15 cellular contexts compared by ENCODE assay signal in the genomic region with DNA sequence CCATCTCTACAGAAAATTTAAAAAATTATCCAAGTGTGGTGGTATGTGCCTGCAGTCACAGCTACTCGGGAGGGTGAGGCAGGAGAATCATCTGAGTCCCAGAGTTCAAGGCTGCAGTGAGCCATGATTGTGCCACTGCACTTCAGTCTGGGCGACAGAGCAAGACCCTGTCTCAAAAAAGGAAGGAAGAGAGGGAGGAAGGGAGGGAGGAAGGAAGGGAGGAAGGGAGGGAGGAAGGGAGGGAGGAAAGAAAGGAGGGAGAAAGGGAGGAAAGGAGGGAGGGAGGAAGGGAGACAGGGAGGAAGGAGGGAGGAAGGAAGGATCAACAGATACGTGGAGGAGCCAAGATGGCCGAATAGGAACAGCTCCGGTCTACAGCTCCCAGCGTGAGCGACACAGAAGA.
DNase-seq lines count a peak whose midpoint lies in the region; TF ChIP-seq lines count a peak whose summit lies in the region.
"Had no signal": no experiment of that assay in that cellular context is flagged by ENCODE, and none has a peak within 500 bp of the region (broad histone marks: within the 10 kb centered on the region; RNA-seq: fewer than 3 reads in every experiment).

No MANE protein-coding gene starts in this region.

- POLR2A ChIA-PET in RWPE1 (lab: Yijun Ruan, JAX; ENCODE audit: low non-redundant PET) = interaction anchor here (0.7 kb wide), 1 partner anchor 598 kb away, joined by 3 read pairs; no protein-coding TSS in a partner anchor

- H3K4me1 ChIP-seq in iPS-18a (ENCODE audit: control insufficient read depth, low read depth, low read length) (no peaks in the 10 kb centered on the region), BE2C (no peaks in the 10 kb centered on the region)
- H3K4me1 ChIP-seq: foreskin keratinocyte had no signal

- H3K9me3 Mint-ChIP-seq in type B pancreatic cell = no peaks in the 10 kb centered on the region
- H3K9me3 Mint-ChIP-seq: stimulated activated effector memory CD8-positive, alpha-beta T cell treated with anti-CD3 and anti-CD28 coated beads, Interleukin-12 subunit alpha, Interleukin-12 subunit beta, amount 100 ng/mL, for 72 hours had no signal

- peak overlapping the region; percentile 39 for H3K27ac Mint-ChIP-seq in type B pancreatic cell
- H3K27ac Mint-ChIP-seq: activated CD4-positive, alpha-beta T cell treated with anti-CD3 and anti-CD28 coated beads, Interleukin-2, amount 10 ng/mL, durations not matched to agents 24 days and 14 days; activated naive CD4-positive, alpha-beta T cell treated with anti-CD3 and anti-CD28 coated beads for 36 hours; stimulated activated effector memory CD8-positive, alpha-beta T cell treated with anti-CD3 and anti-CD28 coated beads, Interleukin-12 subunit alpha, Interleukin-12 subunit beta, amount 100 ng/mL, for 72 hours had no signal

- H3K27ac ChIP-seq in RWPE1 (peak overlapping the region; percentile 75), iPS-18a (ENCODE audit: low read length) (no peak overlapping the region)
- H3K27ac ChIP-seq: foreskin keratinocyte, thoracic aorta had no signal

- H3K4me3 Mint-ChIP-seq in type B pancreatic cell = peak overlapping the region; percentile 78
- H3K4me3 Mint-ChIP-seq: activated CD4-positive, alpha-beta T cell treated with anti-CD3 and anti-CD28 coated beads, Interleukin-2, amount 10 ng/mL, durations not matched to agents 24 days and 14 days; activated naive CD4-positive, alpha-beta T cell treated with anti-CD3 and anti-CD28 coated beads for 36 hours; stimulated activated effector memory CD8-positive, alpha-beta T cell treated with anti-CD3 and anti-CD28 coated beads, Interleukin-12 subunit alpha, Interleukin-12 subunit beta, amount 100 ng/mL, for 72 hours had no signal

- no peaks in the 10 kb centered on the region for H3K36me3 ChIP-seq in iPS-18a (ENCODE audit: control insufficient read depth, low read depth, low read length)
- no peaks in the 10 kb centered on the region for H3K36me3 ChIP-seq in BE2C
- H3K36me3 ChIP-seq: thoracic aorta had no signal

- H3K4me3 ChIP-seq in iPS-18a (ENCODE audit: low read length) (peak overlapping the region; percentile 40), foreskin fibroblast (ENCODE audit: low read depth in 1 of 2, low read length in 2 of 2) (no peak overlapping the region), BE2C (ENCODE audit: low read depth, low read length) (no peak overlapping the region)
- H3K4me3 ChIP-seq: thoracic aorta had no signal

- peaks cover 1% of the 10 kb centered on the region for H3K4me1 Mint-ChIP-seq in type B pancreatic cell (ENCODE audit: unreplicated experiment)
- H3K4me1 Mint-ChIP-seq: activated CD4-positive, alpha-beta T cell treated with anti-CD3 and anti-CD28 coated beads, Interleukin-2, amount 10 ng/mL, durations not matched to agents 24 days and 14 days; stimulated activated effector memory CD8-positive, alpha-beta T cell treated with anti-CD3 and anti-CD28 coated beads, Interleukin-12 subunit alpha, Interleukin-12 subunit beta, amount 100 ng/mL, for 72 hours had no signal

- H3K27me3 ChIP-seq in iPS-18a (ENCODE audit: control insufficient read depth, insufficient read depth, low read length) (no peaks in the 10 kb centered on the region), BE2C (no peaks in the 10 kb centered on the region)
- H3K27me3 ChIP-seq: foreskin keratinocyte had no signal

- H3K9me3 ChIP-seq in iPS-18a (ENCODE audit: control insufficient read depth, low read depth, low read length) = no peaks in the 10 kb centered on the region
- no peaks in the 10 kb centered on the region for H3K9me3 ChIP-seq in BE2C
- H3K9me3 ChIP-seq: thoracic aorta had no signal

- H3K36me3 Mint-ChIP-seq in type B pancreatic cell = no peaks in the 10 kb centered on the region
- H3K36me3 Mint-ChIP-seq: stimulated activated effector memory CD8-positive, alpha-beta T cell treated with anti-CD3 and anti-CD28 coated beads, Interleukin-12 subunit alpha, Interleukin-12 subunit beta, amount 100 ng/mL, for 72 hours had no signal

- in situ Hi-C loops in GM13977 (cut with MboI; ENCODE audit: low pct_unique_long_range_greater_than_20kb, low sequenced_read_pairs, unreplicated experiment) = no loop called here

- H3K9ac ChIP-seq in iPS-18a (ENCODE audit: low read length) = no peak overlapping the region

- TF ChIP-seq CTCF in RWPE1 (conservative IDR thresholded peaks at IDR 0.05; ENCODE audit: low read depth) (no peak), type B pancreatic cell (conservative IDR thresholded peaks at IDR 0.05) (no peak), foreskin fibroblast (IDR thresholded peaks at IDR 0.05; ENCODE audit: low read depth, low read length) (no peak), GM13977 (IDR thresholded peaks at IDR 0.05; ENCODE audit: extremely low read depth, insufficient read depth, missing control alignments) (no peak), BE2C (IDR thresholded peaks at IDR 0.05; ENCODE audit: low read depth, low read length) (no peak)

- H3K27me3 Mint-ChIP-seq in type B pancreatic cell = no peaks in the 10 kb centered on the region
- H3K27me3 Mint-ChIP-seq: activated CD4-positive, alpha-beta T cell treated with anti-CD3 and anti-CD28 coated beads, Interleukin-2, amount 10 ng/mL, durations not matched to agents 24 days and 14 days had no signal

- peak in 2 of 3 experiments; percentile 17 to 57 for DNase-seq in NCI-H1417 (lab: John Stamatoyannopoulos, UW)
- DNase-seq in NCI-H1417 treated with DMSO at 0.1 percent for 48 hours (lab: John Stamatoyannopoulos, UW) = no peak
- no peak for DNase-seq in RWPE1 (ENCODE audit: low spot score)
- DNase-seq in type B pancreatic cell (ENCODE audit: extremely low spot score, unreplicated experiment) = no peak
- DNase-seq in foreskin fibroblast = no peak
- no peak for DNase-seq in GM13977 (ENCODE audit: low spot score)
- DNase-seq in BE2C = no peak
- DNase-seq: activated CD4-positive, alpha-beta T cell treated with anti-CD3 and anti-CD28 coated beads, Interleukin-2, amount 10 ng/mL, durations not matched to agents 24 days and 14 days; activated CD8-positive, alpha-beta memory T cell treated with anti-CD3 and anti-CD28 coated beads, Interleukin-2, amount 50 U/mL, for 4 hours; activated naive CD4-positive, alpha-beta T cell treated with anti-CD3 and anti-CD28 coated beads for 36 hours; foreskin keratinocyte; NCI-H2081 had no signal

- CTCF ChIA-PET in RWPE1 (lab: Yijun Ruan, JAX) = no interaction called here

Comparison
In these comparisons a context has a peak if more than half of its experiments do, and no peak if none do; other contexts are left out.
1. DNase-seq: peak in NCI-H1417 (2 of 3); none in NCI-H1417 treated with DMSO at 0.1 percent for 48 hours (single experiment), RWPE1 (single experiment), type B pancreatic cell (single experiment), foreskin fibroblast (0 of 2), GM13977 (single experiment) and BE2C (single experiment).